1 cellular context compared by ENCODE assay signal in the genomic region with DNA sequence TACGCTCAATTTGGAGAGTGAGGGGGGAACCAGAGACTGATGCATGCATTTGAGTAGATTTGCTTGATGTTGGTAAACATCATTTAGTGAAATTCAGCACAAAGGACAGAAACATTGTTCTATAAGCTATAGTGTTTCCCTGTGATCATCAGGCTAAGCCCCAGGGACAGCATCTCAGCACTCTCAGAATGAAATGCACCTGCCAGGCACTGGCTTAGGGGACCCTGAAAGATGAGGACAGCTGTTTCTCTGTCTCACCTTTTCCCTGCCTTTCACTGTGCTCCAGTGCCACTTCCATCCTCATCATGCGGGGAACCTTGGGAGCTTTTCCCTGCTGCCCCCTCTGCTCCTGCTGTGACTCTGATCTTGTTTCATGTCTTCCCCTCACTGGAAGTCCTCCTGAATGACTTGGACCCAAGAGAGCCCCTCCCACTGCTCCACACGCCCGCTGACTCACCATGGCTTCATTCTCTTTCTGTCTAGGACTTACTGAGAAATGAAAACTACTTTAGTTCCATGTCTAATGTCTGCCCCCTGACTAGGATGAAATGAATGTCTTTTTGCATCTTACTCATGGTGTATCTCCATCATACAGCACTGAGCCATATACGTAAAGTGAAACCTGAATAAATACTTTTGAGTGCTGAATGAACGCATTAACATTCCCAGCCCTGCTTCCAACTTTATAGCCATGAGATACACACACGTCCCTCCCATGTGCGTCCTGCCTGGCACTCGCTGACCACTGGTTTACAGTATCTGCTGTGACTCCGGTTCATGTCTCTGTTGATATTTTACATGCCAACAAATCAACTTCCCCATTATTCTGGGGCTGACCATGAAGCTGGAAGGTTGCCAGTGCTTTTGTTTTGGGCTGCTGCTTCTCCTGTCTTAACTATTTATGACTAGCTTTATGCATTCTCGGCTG.
TF ChIP-seq lines count a peak whose summit lies in the region.

No MANE protein-coding gene starts in this region.

TF ChIP-seq in IMR-90, 13 proteins besides CTCF, POLR2A, EP300 and RAD21:
- TF ChIP-seq BHLHE40 (IDR thresholded peaks at IDR 0.05; ENCODE audit: low read depth, low read length) (no peak), NFE2L2 (IDR thresholded peaks at IDR 0.05; ENCODE audit: low read depth, low read length) (no peak), RFX5 (IDR thresholded peaks at IDR 0.05; ENCODE audit: low read depth, low read length) (no peak), MAZ (IDR thresholded peaks at IDR 0.05; ENCODE audit: borderline replicate concordance, low read depth, low read length) (no peak), MXI1 (IDR thresholded peaks at IDR 0.05; ENCODE audit: borderline replicate concordance, low read depth, low read length) (no peak), SMC3 (IDR thresholded peaks at IDR 0.05; ENCODE audit: low read depth, low read length) (no peak), CEBPB (IDR thresholded peaks at IDR 0.05; ENCODE audit: low read depth, low read length) (no peak), MAFK (IDR thresholded peaks at IDR 0.05; ENCODE audit: low read depth, low read length) (no peak), CHD1 (IDR thresholded peaks at IDR 0.05; ENCODE audit: low read depth, low read length) (no peak), RCOR1 (IDR thresholded peaks at IDR 0.05; ENCODE audit: insufficient replicate concordance, low read length) (no peak), FOS (IDR thresholded peaks at IDR 0.05; ENCODE audit: low read depth, low read length) (no peak)
- TF ChIP-seq, protein P1, sequence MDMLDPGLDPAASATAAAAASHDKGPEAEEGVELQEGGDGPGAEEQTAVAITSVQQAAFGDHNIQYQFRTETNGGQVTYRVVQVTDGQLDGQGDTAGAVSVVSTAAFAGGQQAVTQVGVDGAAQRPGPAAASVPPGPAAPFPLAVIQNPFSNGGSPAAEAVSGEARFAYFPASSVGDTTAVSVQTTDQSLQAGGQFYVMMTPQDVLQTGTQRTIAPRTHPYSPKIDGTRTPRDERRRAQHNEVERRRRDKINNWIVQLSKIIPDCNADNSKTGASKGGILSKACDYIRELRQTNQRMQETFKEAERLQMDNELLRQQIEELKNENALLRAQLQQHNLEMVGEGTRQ (IDR thresholded peaks at IDR 0.05; ENCODE audit: low read depth, low read length) = no peak
- TF ChIP-seq, protein P2, sequence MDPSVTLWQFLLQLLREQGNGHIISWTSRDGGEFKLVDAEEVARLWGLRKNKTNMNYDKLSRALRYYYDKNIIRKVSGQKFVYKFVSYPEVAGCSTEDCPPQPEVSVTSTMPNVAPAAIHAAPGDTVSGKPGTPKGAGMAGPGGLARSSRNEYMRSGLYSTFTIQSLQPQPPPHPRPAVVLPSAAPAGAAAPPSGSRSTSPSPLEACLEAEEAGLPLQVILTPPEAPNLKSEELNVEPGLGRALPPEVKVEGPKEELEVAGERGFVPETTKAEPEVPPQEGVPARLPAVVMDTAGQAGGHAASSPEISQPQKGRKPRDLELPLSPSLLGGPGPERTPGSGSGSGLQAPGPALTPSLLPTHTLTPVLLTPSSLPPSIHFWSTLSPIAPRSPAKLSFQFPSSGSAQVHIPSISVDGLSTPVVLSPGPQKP (IDR thresholded peaks at IDR 0.05; ENCODE audit: borderline replicate concordance, low read depth, low read length) = no peak
